Comparison of ENCODE assay signal across 25 cellular contexts in genomic region chr4:159374749-159375535, GRCh38.
A peak's percentile ranks its signal among the peaks of the same experiment; 100 is the strongest.
DNase-seq lines count a peak whose midpoint lies in the region; ATAC-seq, FAIRE-seq and TF ChIP-seq lines count a peak whose summit lies in the region.
"Had no signal": no experiment of that assay in that cellular context is flagged by ENCODE, and none has a peak within 500 bp of the region (broad histone marks: within the 10 kb centered on the region; RNA-seq: fewer than 3 reads in every experiment).

No MANE protein-coding gene starts in this region.

- in situ Hi-C loops in GM12878 (cut with MboI): no loop called here
- in situ Hi-C loops in GM13977 (cut with MboI; ENCODE audit: low pct_unique_long_range_greater_than_20kb, low sequenced_read_pairs, unreplicated experiment): no loop called here

- DNase-seq in GM04503 (ENCODE audit: low read depth): peak; percentile 44
- no peak for DNase-seq in GM12878 (ENCODE audit: low read depth, low spot score)
- peak; percentile 70 for DNase-seq in iris pigment epithelial cell (ENCODE audit: low read depth)
- DNase-seq in Karpas-422: no peak
- DNase-seq in GM13977 (ENCODE audit: low spot score): no peak
- DNase-seq in HuH-7 (ENCODE audit: low spot score): no peak
- DNase-seq: activated B cell treated with CpG ODN at 0.5 μM for 24 hours; activated CD4-positive, alpha-beta memory T cell treated with anti-CD3 and anti-CD28 coated beads for 36 hours; activated gamma-delta T cell; adrenal gland; CD8-positive, alpha-beta T cell; DMS53; H7; hypothalamus; lower lobe of right lung; NCI-H1105 treated with DMSO at 0.1 percent for 48 hours; stimulated activated CD4-positive, alpha-beta T cell treated with anti-CD3 and anti-CD28 coated beads, Interleukin-15, amount 100 ng/mL, for 24 hours had no signal

- TF ChIP-seq CTCF in GM12878 (IDR thresholded peaks at IDR 0.05 in 2 of 3, conservative IDR thresholded peaks at IDR 0.05 in 1 of 3; ENCODE audit: control insufficient read depth in 2 of 3, extremely low read depth in 1 of 3, insufficient read depth in 1 of 3, low read depth in 3 of 3, low read length in 3 of 3): no peak
- no peak for TF ChIP-seq CTCF in GM13977 (IDR thresholded peaks at IDR 0.05; ENCODE audit: extremely low read depth, insufficient read depth, missing control alignments)

- peak; percentile 57 for FAIRE-seq in GM12878 (lab: Jason Lieb, UNC)
- FAIRE-seq: A204.1, endometrium, frontal cortex, keratinocyte had no signal

- no peaks in the 10 kb centered on the region; the same call in 2 of the 3 replicates for H3K9me3 ChIP-seq in GM12878 (replicated peaks; ENCODE audit: control insufficient read depth, insufficient read depth, low read length)
- no peaks in the 10 kb centered on the region for H3K9me3 ChIP-seq in Karpas-422 (ENCODE audit: low read length)
- H3K9me3 ChIP-seq: adrenal gland, lower lobe of right lung, right atrium auricular region, suprapubic skin had no signal

- no peak overlapping the region for H3K9ac ChIP-seq in GM12878 (ENCODE audit: control insufficient read depth, insufficient read depth, low read length)
- no peak overlapping the region for H3K9ac ChIP-seq in Karpas-422 (ENCODE audit: low read length)

- H3K9me2 ChIP-seq in Karpas-422 (replicated peaks; ENCODE audit: insufficient read depth, low read length): no peaks in the 10 kb centered on the region

- ATAC-seq in GM12878: no peak
- ATAC-seq in HG03469 (IDR thresholded peaks at IDR 0.05; ENCODE audit: unreplicated experiment): no peak
- ATAC-seq: CD8-positive, alpha-beta T cell; lower lobe of right lung had no signal

- H3K79me2 ChIP-seq in ACC112 (ENCODE audit: control insufficient read depth, insufficient read depth, low read length, unreplicated experiment) (no peaks in the 10 kb centered on the region), GM12878 (ENCODE audit: control insufficient read depth, insufficient read depth, low read length) (no peaks in the 10 kb centered on the region), Karpas-422 (ENCODE audit: low read length) (no peaks in the 10 kb centered on the region)

- no peaks in the 10 kb centered on the region for H4K20me1 ChIP-seq in GM12878 (ENCODE audit: control insufficient read depth, insufficient read depth)
- no peaks in the 10 kb centered on the region for H4K20me1 ChIP-seq in Karpas-422 (ENCODE audit: insufficient read depth, low read depth, low read length)

- H3K27ac ChIP-seq in ACC112 (ENCODE audit: low read depth, low read length) (no peak overlapping the region), GM12878 (ENCODE audit: control insufficient read depth, insufficient read depth) (no peak overlapping the region), Karpas-422 (ENCODE audit: low read length) (no peak overlapping the region)
- H3K27ac ChIP-seq: adrenal gland, lower lobe of right lung, right atrium auricular region, suprapubic skin had no signal

- no TSS peak for BruUV-seq in GM12878 (replicated peaks; lab: Mats Ljungman, UMichigan)

- H3K4me1 ChIP-seq in ACC112 (ENCODE audit: control insufficient read depth, insufficient read depth, low read length, unreplicated experiment) (no peaks in the 10 kb centered on the region), GM12878 (ENCODE audit: control insufficient read depth, insufficient read depth, low read length) (no peaks in the 10 kb centered on the region), Karpas-422 (ENCODE audit: low read length) (no peaks in the 10 kb centered on the region)
- H3K4me1 ChIP-seq: adrenal gland, lower lobe of right lung, right atrium auricular region, suprapubic skin had no signal

- RAD21 ChIA-PET in GM12878 (lab: Charles Lee; ENCODE audit: unreplicated experiment): no interaction called here

- H3K36me3 ChIP-seq in ACC112 (ENCODE audit: insufficient read depth, low read length) (no peaks in the 10 kb centered on the region), GM12878 (ENCODE audit: control insufficient read depth in 2 of 2, insufficient read depth in 2 of 2, low read length in 1 of 2) (no peaks in the 10 kb centered on the region), Karpas-422 (ENCODE audit: insufficient read depth, low read length) (no peaks in the 10 kb centered on the region)
- H3K36me3 ChIP-seq: adrenal gland, lower lobe of right lung, right atrium auricular region, suprapubic skin had no signal

- SMC1A ChIA-PET in GM12878 (lab: Charles Lee; ENCODE audit: uncharacterized antibody, unreplicated experiment): interaction anchor here (1.1 kb wide), 1 partner anchor 126 kb away, joined by 4 read pairs; no protein-coding TSS in a partner anchor

- intact Hi-C loops in GM12878 (cut with micrococcal nuclease; ENCODE audit: unreplicated experiment): no loop called here

- POLR2A ChIA-PET in GM12878 (lab: Charles Lee): no interaction called here

- H3K27me3 ChIP-seq in ACC112 (ENCODE audit: insufficient read depth, low read length): no peaks in the 10 kb centered on the region
- H3K27me3 ChIP-seq in GM12878 (replicated peaks in 1 of 2; ENCODE audit: control insufficient read depth in 2 of 2, insufficient read depth in 2 of 2, low read length in 1 of 2): no peaks in the 10 kb centered on the region
- H3K27me3 ChIP-seq in Karpas-422 (ENCODE audit: low read length): no peaks in the 10 kb centered on the region
- H3K27me3 ChIP-seq: adrenal gland, right atrium auricular region, suprapubic skin had no signal

- no peak overlapping the region for H3K4me3 ChIP-seq in ACC112 (ENCODE audit: low read depth, low read length)
- H3K4me3 ChIP-seq in GM12878: no peak overlapping the region
- no peak overlapping the region for H3K4me3 ChIP-seq in Karpas-422 (ENCODE audit: low read length)
- H3K4me3 ChIP-seq: adrenal gland, lower lobe of right lung, right atrium auricular region, suprapubic skin had no signal

- H2AFZ ChIP-seq in ACC112 (ENCODE audit: low read length, unreplicated experiment): peak overlapping the region; percentile 50
- H2AFZ ChIP-seq in GM12878 (ENCODE audit: control insufficient read depth, low read depth, low read length): no peak overlapping the region
- no peak overlapping the region for H2AFZ ChIP-seq in Karpas-422 (ENCODE audit: low read length)

- 16% methylated on average over 3 of the region's 3 CpGs for WGBS in GM12878 (ENCODE audit: insufficient coverage, insufficient replicate concordance, low lambda C conversion rate, missing lambda C conversion rate)

- TF ChIP-seq EP300 in GM12878 (IDR thresholded peaks at IDR 0.05; ENCODE audit: borderline replicate concordance in 1 of 2, control insufficient read depth in 1 of 2, low read depth in 2 of 2, low read length in 2 of 2): no peak

- no peak for TF ChIP-seq POLR2A in GM12878 (IDR thresholded peaks at IDR 0.05; ENCODE audit: low read depth, low read length)

- CTCF ChIA-PET in GM12878 (lab: Yijun Ruan, JAX): no interaction called here

- TF ChIP-seq RAD21 in GM12878 (IDR thresholded peaks at IDR 0.05; ENCODE audit: insufficient read depth, low read depth, low read length): no peak

- H3K4me2 ChIP-seq in GM12878 (ENCODE audit: control insufficient read depth, insufficient read depth) (no peak overlapping the region), Karpas-422 (ENCODE audit: low read depth, low read length, poor library complexity, severe bottlenecking) (no peak overlapping the region)

TF ChIP-seq in GM12878, 131 proteins besides CTCF, POLR2A, EP300 and RAD21 (continues in another document):
- TF ChIP-seq STAT1 (conservative IDR thresholded peaks at IDR 0.05) (no peak), EZH2 (IDR thresholded peaks at IDR 0.05; ENCODE audit: borderline replicate concordance, control insufficient read depth, low read depth, low read length) (no peak), RAD51 (IDR thresholded peaks at IDR 0.05) (no peak), NR2F1 (conservative IDR thresholded peaks at IDR 0.05) (no peak), PRDM15 (CRISPR knock-in tag; IDR thresholded peaks at IDR 0.05) (no peak), RELB (IDR thresholded peaks at IDR 0.05; ENCODE audit: low read depth) (no peak), CBX3 (IDR thresholded peaks at IDR 0.05; ENCODE audit: borderline replicate concordance, low read depth) (no peak)

Comparison
In these comparisons a context has a peak if more than half of its experiments do, and no peak if none do; other contexts are left out.
1. DNase-seq: peak in GM04503 (single experiment) and iris pigment epithelial cell (single experiment); none in GM12878 (single experiment), Karpas-422 (single experiment), GM13977 (single experiment) and HuH-7 (single experiment).